8 cellular contexts compared by ENCODE assay signal in genomic region chr10:104254493-104255243, GRCh38. TPM values are rescaled to one million over a fixed set of nuclear protein-coding genes. Genes with fewer than 3 reads are reported as not detected.
DNase-seq lines count a peak whose midpoint lies in the region; ATAC-seq and TF ChIP-seq lines count a peak whose summit lies in the region.

TSS of gene GSTO1 (plus strand) at chr10:104254892. CDS start at chr10:104254929, 37 bp downstream.

- CTCF ChIA-PET in HCT116 (lab: Charles Lee): interaction anchor here (0.7 to 3.0 kb wide), 6 partner anchors 19 to 542 kb away, joined by 3 to 22 read pairs (median 4); partner anchors contain the start of gene CFAP58

- no peaks in the 10 kb centered on the region for H3K9me3 ChIP-seq in HCT116 (ENCODE audit: control insufficient read depth in 1 of 2, insufficient read depth in 1 of 2, low read depth in 1 of 2, low read length in 2 of 2)
- no peaks in the 10 kb centered on the region for H3K9me3 ChIP-seq in smooth muscle cell (replicated peaks; ENCODE audit: low read depth)

- H3K4me2 ChIP-seq in HCT116 (ENCODE audit: low read length) (peak within 1 kb of the TSS; percentile 83), smooth muscle cell (peak within 1 kb of the TSS; percentile 97)

- TF ChIP-seq POLR2A in GM10847 (IDR thresholded peaks at IDR 0.05; ENCODE audit: extremely low read depth, insufficient read length): peak; percentile 81
- peak; percentile 79 for TF ChIP-seq POLR2A in HCT116 (IDR thresholded peaks at IDR 0.05; ENCODE audit: borderline replicate concordance, extremely low read depth, insufficient read depth, insufficient read length)

- H3K36me3 ChIP-seq in HCT116 (ENCODE audit: control insufficient read depth in 1 of 2, insufficient read depth in 2 of 2, low read length in 2 of 2) (peaks cover 18 to 29% of the 10 kb centered on the region in 2 experiments), smooth muscle cell (ENCODE audit: low read depth) (no peaks in the 10 kb centered on the region)

- H2AFZ ChIP-seq in HCT116 (ENCODE audit: low read depth, low read length, poor library complexity, severe bottlenecking) (peak within 1 kb of the TSS; percentile 87), smooth muscle cell (ENCODE audit: low read depth) (peak within 1 kb of the TSS; percentile 70)

- H3K9ac ChIP-seq in HCT116 (ENCODE audit: low read length): peak within 1 kb of the TSS; percentile 88
- H3K9ac ChIP-seq in smooth muscle cell (ENCODE audit: low read depth): peak within 1 kb of the TSS; percentile 87

- H3K9me2 ChIP-seq in HCT116 (ENCODE audit: insufficient read depth): no peaks in the 10 kb centered on the region

- POLR2A ChIA-PET in HCT116 (lab: Charles Lee): interaction anchor here (1.0 to 2.3 kb wide), 6 partner anchors 8 to 209 kb away, joined by 3 to 14 read pairs (median 3); partner anchors contain the start of gene GSTO2

- intact Hi-C loops in HCT116 (cut with micrococcal nuclease): loop anchor here (1.0 to 5.0 kb wide), 2 partner anchors 209 to 367 kb away; no protein-coding TSS in a partner anchor

- DNase-seq in HCT116 (ENCODE audit: low read depth, low spot score) (peak; percentile 51), NAMALWA (ENCODE audit: low spot score) (peak; percentile 50), cerebellum (ENCODE audit: low spot score) (peak; percentile 69), islet precursor cell (peak; percentile 87), smooth muscle cell (lab: John Stamatoyannopoulos, UW; ENCODE audit: unreplicated experiment) (peak; percentile 28), GOT3 (lab: John Stamatoyannopoulos, UW) (no peak)
- DNase-seq in activated CD4-positive, CD25-positive, alpha-beta regulatory T cell (lab: John Stamatoyannopoulos, UW): peak in 3 of 4 experiments; percentile 4 to 27 (median 25)

- H4K20me1 ChIP-seq in HCT116 (ENCODE audit: insufficient read depth) (no peaks in the 10 kb centered on the region), smooth muscle cell (ENCODE audit: low read depth) (peaks cover 21% of the 10 kb centered on the region)

- H3K79me2 ChIP-seq in HCT116 (ENCODE audit: insufficient read depth, low read length) (peaks cover 51% of the 10 kb centered on the region), smooth muscle cell (ENCODE audit: low read depth) (peaks cover 45% of the 10 kb centered on the region)

- no peaks in the 10 kb centered on the region for H3K27me3 ChIP-seq in HCT116 (ENCODE audit: insufficient read depth, low read length)
- H3K27me3 ChIP-seq in smooth muscle cell (ENCODE audit: low read depth): no peaks in the 10 kb centered on the region

- RAD21 ChIA-PET in HCT116 (lab: Charles Lee; ENCODE audit: low non-redundant PET in 1 of 2, low total read pairs in 2 of 2, uncharacterized antibody in 2 of 2, unreplicated experiment in 2 of 2): interaction anchor here (0.6 to 0.9 kb wide), 2 partner anchors 210 to 364 kb away, joined by 3 read pairs; no protein-coding TSS in a partner anchor

- H3K27ac ChIP-seq in HCT116 (ENCODE audit: low read depth, low read length): peak within 1 kb of the TSS; percentile 76
- H3K27ac ChIP-seq in smooth muscle cell (ENCODE audit: low read depth): peak within 1 kb of the TSS; percentile 87

- peak within 1 kb of the TSS; percentile 68 to 73 for H3K4me3 ChIP-seq in HCT116 (replicated peaks in 1 of 2; ENCODE audit: low read depth in 1 of 2, low read length in 2 of 2)
- H3K4me3 ChIP-seq in smooth muscle cell: peak within 1 kb of the TSS; percentile 77

- ATAC-seq in HCT116: peak; percentile 93

- TF ChIP-seq CTCF in HCT116 (IDR thresholded peaks at IDR 0.05 in 2 of 3, conservative IDR thresholded peaks at IDR 0.05 in 1 of 3; ENCODE audit: borderline replicate concordance in 1 of 3, insufficient read depth in 1 of 3, low read depth in 2 of 3, low read length in 2 of 3) (no peak), smooth muscle cell (IDR thresholded peaks at IDR 0.05; ENCODE audit: borderline replicate concordance, insufficient read depth, poor library complexity, severe bottlenecking) (no peak)

- peaks cover 33% of the 10 kb centered on the region for H3F3A ChIP-seq in smooth muscle cell (ENCODE audit: low read depth)

- BruUV-seq in HCT116 (replicated peaks; lab: Mats Ljungman, UMichigan): no TSS peak

- no peak for TF ChIP-seq RAD21 in HCT116 (IDR thresholded peaks at IDR 0.05; ENCODE audit: low read depth)

- H3K4me1 ChIP-seq in HCT116 (ENCODE audit: control insufficient read depth in 1 of 2, insufficient read depth in 2 of 2, low read length in 2 of 2) (peaks cover 14 to 29% of the 10 kb centered on the region in 2 experiments), smooth muscle cell (ENCODE audit: low read depth) (peaks cover 27% of the 10 kb centered on the region)

- 2% methylated on average over 59 of the region's 63 CpGs for WGBS in smooth muscle cell (ENCODE audit: low lambda C conversion rate)

TF ChIP-seq in HCT116, 20 proteins besides CTCF, POLR2A, EP300 and RAD21:
- TF ChIP-seq YY1 (IDR thresholded peaks at IDR 0.05; ENCODE audit: extremely low read depth, insufficient replicate concordance, low read depth, low read length): peak; percentile 57
- peak; percentile 39; the same call in 1 of the 2 replicates for TF ChIP-seq SP1 (IDR thresholded peaks at IDR 0.05; ENCODE audit: low read depth)
- TF ChIP-seq POLR2AphosphoS5 (IDR thresholded peaks at IDR 0.05; ENCODE audit: low read depth, low read length): peak; percentile 98
- TF ChIP-seq TCF7L2 (IDR thresholded peaks at IDR 0.05; ENCODE audit: borderline replicate concordance, extremely low read depth, insufficient read depth, insufficient read length): peak; percentile 38
- no peak for TF ChIP-seq ZBTB33 (IDR thresholded peaks at IDR 0.05; ENCODE audit: extremely low read depth, insufficient replicate concordance, low read length)
- TF ChIP-seq EZH2phosphoT487 (IDR thresholded peaks at IDR 0.05; ENCODE audit: borderline replicate concordance): no peak
- TF ChIP-seq CEBPB (IDR thresholded peaks at IDR 0.05; ENCODE audit: low read depth): no peak
- peak; percentile 98 for TF ChIP-seq EGR1 (IDR thresholded peaks at IDR 0.05; ENCODE audit: low read depth)
- peak; percentile 89 for TF ChIP-seq SIN3A (IDR thresholded peaks at IDR 0.05; ENCODE audit: low read depth)
- TF ChIP-seq ZFX (IDR thresholded peaks at IDR 0.05): peak; percentile 94
- peak; percentile 87 for TF ChIP-seq ELF1 (IDR thresholded peaks at IDR 0.05; ENCODE audit: borderline replicate concordance, low read depth)
- TF ChIP-seq EZH2 (IDR thresholded peaks at IDR 0.05): no peak
- TF ChIP-seq CBX3 (IDR thresholded peaks at IDR 0.05; ENCODE audit: low read depth): peak; percentile 40; the same call in 1 of the 2 replicates
- peak; percentile 89 for TF ChIP-seq MAX (IDR thresholded peaks at IDR 0.05)
TF ChIP-seq in HCT116: peak in this region for 10.

RNA-seq across cellular contexts. Expression of gene GSTO1, which starts in this region (rescaled TPM):
- 179 TPM for total RNA-seq in HCT116 (2021; ENCODE audit: unreplicated experiment)
- 130 and 156 TPM in 2 replicates for polyA plus RNA-seq in HCT116 (2012)
- 7.9 TPM for total RNA-seq in cerebellum
- total RNA-seq in smooth muscle cell: 293 and 297 TPM in 2 replicates
- 407 and 440 TPM in 2 replicates for polyA plus RNA-seq in smooth muscle cell

Comparison
In these comparisons a context has a peak if more than half of its experiments do, and no peak if none do; other contexts are left out.
1. RNA of gene GSTO1 (total RNA-seq): 293 to 297 TPM in smooth muscle cell and 179 TPM in HCT116 (single experiment); 7.9 TPM in cerebellum (single experiment); every median in the first group is over 10 times any median in the second.